Comparison of ENCODE assay signal across 19 cellular contexts in genomic region chr10:50394832-50395231, GRCh38.
DNase-seq lines count a peak whose midpoint lies in the region; ATAC-seq and TF ChIP-seq lines count a peak whose summit lies in the region.
"Had no signal": no experiment of that assay in that cellular context is flagged by ENCODE, and none has a peak within 500 bp of the region (broad histone marks: within the 10 kb centered on the region; RNA-seq: fewer than 3 reads in every experiment).

No MANE protein-coding gene starts in this region.

- ATAC-seq in central memory CD8-positive, alpha-beta T cell (replicated peaks; ENCODE audit: extremely low read depth, poor library complexity, severe bottlenecking) = peak; percentile 50
- peak; percentile 35 to 62 (median 52) for ATAC-seq in right lobe of liver
- no peak for ATAC-seq in psoas muscle
- ATAC-seq: activated T-cell treated with anti-CD3 and anti-CD28 coated beads, Interleukin-2, amount 50 U/mL, for 4 hours had no signal

- H3K27me3 ChIP-seq in A673 (replicated peaks; ENCODE audit: insufficient read depth, low read depth, low read length, poor library complexity) (no peaks in the 10 kb centered on the region), right lobe of liver (no peaks in the 10 kb centered on the region), BE2C (no peaks in the 10 kb centered on the region), colonic mucosa (no peaks in the 10 kb centered on the region), psoas muscle (ENCODE audit: insufficient read depth in 3 of 3, low read length in 2 of 3) (no peaks in the 10 kb centered on the region)
- H3K27me3 ChIP-seq: cardiac muscle cell, stomach had no signal

- TF ChIP-seq CTCF in A673 (conservative IDR thresholded peaks at IDR 0.05; ENCODE audit: low read depth, low read length) = no peak
- TF ChIP-seq CTCF in right lobe of liver (IDR thresholded peaks at IDR 0.05) = no peak
- no peak for TF ChIP-seq CTCF in BE2C (IDR thresholded peaks at IDR 0.05; ENCODE audit: low read depth, low read length)
- no peak for TF ChIP-seq CTCF in colonic mucosa (IDR thresholded peaks at IDR 0.05)
- TF ChIP-seq CTCF in psoas muscle (IDR thresholded peaks at IDR 0.05) = no peak

- POLR2A ChIA-PET in A673 (lab: Charles Lee; ENCODE audit: low non-redundant PET) = interaction anchor here (0.7 kb wide), 1 partner anchor 672 kb away, joined by 4 read pairs; no protein-coding TSS in a partner anchor

- H3K9me3 ChIP-seq in A673 (ENCODE audit: low read depth, low read length, poor library complexity, severe bottlenecking) (no peaks in the 10 kb centered on the region), right lobe of liver (no peaks in the 10 kb centered on the region), BE2C (no peaks in the 10 kb centered on the region), colonic mucosa (no peaks in the 10 kb centered on the region), psoas muscle (no peaks in the 10 kb centered on the region)
- H3K9me3 ChIP-seq: stomach had no signal

- H3K27me3 Mint-ChIP-seq in central memory CD8-positive, alpha-beta T cell = no peaks in the 10 kb centered on the region
- H3K27me3 Mint-ChIP-seq: activated naive CD8-positive, alpha-beta T cell had no signal

- H3K9me3 Mint-ChIP-seq in central memory CD8-positive, alpha-beta T cell = no peaks in the 10 kb centered on the region
- H3K9me3 Mint-ChIP-seq: nephron had no signal

- CTCF ChIA-PET in A673 (lab: Charles Lee) = no interaction called here

- H3K27ac ChIP-seq in A673 (ENCODE audit: low read depth, low read length, poor library complexity, severe bottlenecking) = no peak overlapping the region
- peak overlapping the region; percentile 76 to 94 (median 86) for H3K27ac ChIP-seq in right lobe of liver
- no peak overlapping the region for H3K27ac ChIP-seq in colonic mucosa
- H3K27ac ChIP-seq in psoas muscle = no peak overlapping the region
- H3K27ac ChIP-seq: cardiac muscle cell had no signal

- H3K4me3 Mint-ChIP-seq in central memory CD8-positive, alpha-beta T cell = no peak overlapping the region
- H3K4me3 Mint-ChIP-seq: activated naive CD8-positive, alpha-beta T cell; activated T-cell treated with anti-CD3 and anti-CD28 coated beads, Interleukin-2, amount 50 U/mL, for 4 hours; nephron had no signal

- H3K36me3 ChIP-seq in A673 (ENCODE audit: insufficient read depth, low read length, poor library complexity, severe bottlenecking) = no peaks in the 10 kb centered on the region
- no peaks in the 10 kb centered on the region for H3K36me3 ChIP-seq in right lobe of liver
- no peaks in the 10 kb centered on the region for H3K36me3 ChIP-seq in BE2C
- H3K36me3 ChIP-seq in colonic mucosa = no peaks in the 10 kb centered on the region
- H3K36me3 ChIP-seq in psoas muscle (ENCODE audit: insufficient read depth in 1 of 2, low read depth in 1 of 2) = peaks cover 0 to 2% of the 10 kb centered on the region in 2 donors
- H3K36me3 ChIP-seq: cardiac muscle cell, stomach had no signal

- H3K36me3 Mint-ChIP-seq in central memory CD8-positive, alpha-beta T cell (ENCODE audit: insufficient read depth) = peaks cover 9% of the 10 kb centered on the region

- BruUV-seq in A673 (replicated peaks; lab: Mats Ljungman, UMichigan) = no TSS peak

- peak; percentile 35 for DNase-seq in A673 (ENCODE audit: low spot score)
- DNase-seq in NCI-H226 = peak; percentile 48
- DNase-seq in central memory CD8-positive, alpha-beta T cell (ENCODE audit: low spot score in 2 of 2) = no peak
- no peak for DNase-seq in right lobe of liver
- no peak for DNase-seq in BE2C
- DNase-seq in HK-2 (ENCODE audit: unreplicated experiment) = no peak
- DNase-seq in colonic mucosa = no peak
- DNase-seq in psoas muscle = no peak
- DNase-seq: activated CD4-positive, alpha-beta T cell treated with anti-CD3 and anti-CD28 coated beads, Interleukin-2, amount 50 U/mL, for 48 hours; activated T-cell treated with anti-CD3 and anti-CD28 coated beads, Interleukin-2, amount 50 U/mL, for 4 hours; effector memory CD4-positive, alpha-beta T cell; foreskin melanocyte; NCI-H1048; RPMI8226; stomach had no signal

- H3K9ac ChIP-seq in colonic mucosa (ENCODE audit: low read depth in 2 of 2, low read length in 2 of 2) = no peak overlapping the region

- 30% methylated on average over 3 of the region's 3 CpGs for WGBS in right lobe of liver (ENCODE audit: insufficient coverage, low coverage, low lambda C conversion rate, missing lambda C conversion rate)
- 57 to 69% (median 60%) methylated on average over 3 of the region's 3 CpGs for WGBS in psoas muscle, 3 donors

- peaks cover 57% of the 10 kb centered on the region for H3K4me1 Mint-ChIP-seq in central memory CD8-positive, alpha-beta T cell
- H3K4me1 Mint-ChIP-seq: nephron had no signal

- intact Hi-C loops in A673 (cut with micrococcal nuclease; ENCODE audit: unreplicated experiment) (no loop called here), right lobe of liver (cut with DNase I) (no loop called here), colonic mucosa (cut with DNase I) (no loop called here), psoas muscle (cut with DNase I) (no loop called here)

- H3K4me3 ChIP-seq in A673 (ENCODE audit: low read depth, low read length, poor library complexity, severe bottlenecking) (no peak overlapping the region), right lobe of liver (no peak overlapping the region), BE2C (ENCODE audit: low read depth, low read length) (no peak overlapping the region), colonic mucosa (no peak overlapping the region), psoas muscle (no peak overlapping the region)
- H3K4me3 ChIP-seq: cardiac muscle cell, lung, stomach had no signal

- TF ChIP-seq POLR2A in right lobe of liver (IDR thresholded peaks at IDR 0.05) = no peak

- no peak overlapping the region for H3K27ac Mint-ChIP-seq in central memory CD8-positive, alpha-beta T cell (ENCODE audit: low read depth)
- H3K27ac Mint-ChIP-seq: activated naive CD8-positive, alpha-beta T cell; nephron had no signal

- H3K4me1 ChIP-seq in A673 (ENCODE audit: insufficient read depth, low read length, poor library complexity, severe bottlenecking) = peaks cover 15% of the 10 kb centered on the region
- peaks cover 0 to 57% (median 27%) of the 10 kb centered on the region in 4 donors for H3K4me1 ChIP-seq in right lobe of liver
- H3K4me1 ChIP-seq in BE2C = peaks cover 10% of the 10 kb centered on the region
- H3K4me1 ChIP-seq in colonic mucosa = no peaks in the 10 kb centered on the region
- peaks cover 40% of the 10 kb centered on the region for H3K4me1 ChIP-seq in psoas muscle

Comparison
In these comparisons a context has a peak if more than half of its experiments do, and no peak if none do; other contexts are left out.
1. DNase-seq: peak in A673 (single experiment) and NCI-H226 (single experiment); none in central memory CD8-positive, alpha-beta T cell (0 of 2), right lobe of liver (0 of 3), BE2C (single experiment), HK-2 (single experiment), colonic mucosa (single experiment) and psoas muscle (0 of 2).
2. H3K27ac ChIP-seq: peak in right lobe of liver (3 of 3); none in A673 (single experiment), colonic mucosa (single experiment) and psoas muscle (single experiment).
3. ATAC-seq: peak in central memory CD8-positive, alpha-beta T cell (single experiment) and right lobe of liver (4 of 4); none in psoas muscle (0 of 4).